In genomic region chr9:2158111-2158610, GRCh38 we compare ENCODE assay signal across 8 cellular contexts.
DNase-seq lines count a peak whose midpoint lies in the region; ATAC-seq, FAIRE-seq and TF ChIP-seq lines count a peak whose summit lies in the region.

No MANE protein-coding gene starts in this region.

- H3K4me1 ChIP-seq in SJCRH30 (peaks cover 3% of the 10 kb centered on the region; the same call in 1 of the 2 replicates), skeletal muscle satellite cell (ENCODE audit: control insufficient read depth, insufficient read depth, low read length) (peaks cover 28% of the 10 kb centered on the region)

- H3K4me1 Mint-ChIP-seq in Calu3 (ENCODE audit: low read depth, unreplicated experiment): peaks cover 28% of the 10 kb centered on the region

- no peaks in the 10 kb centered on the region for H3K9me3 Mint-ChIP-seq in Calu3 (ENCODE audit: low read depth, unreplicated experiment)

- peak overlapping the region; percentile 96 for H3K4me2 ChIP-seq in skeletal muscle satellite cell (ENCODE audit: low read length)

- no peak for TF ChIP-seq CTCF in Calu3 (IDR thresholded peaks at IDR 0.05; ENCODE audit: unreplicated experiment)
- TF ChIP-seq CTCF in brain microvascular endothelial cell (IDR thresholded peaks at IDR 0.05; ENCODE audit: low read depth, low read length, missing control alignments): peak; percentile 23

- peak overlapping the region; percentile 70 for H3K4me3 Mint-ChIP-seq in Calu3 (ENCODE audit: low read depth, unreplicated experiment)

- CTCF ChIA-PET in Calu3 (lab: Charles Lee): interaction anchor here (0.7 to 0.9 kb wide), 2 partner anchors 23 to 125 kb away, joined by 3 to 5 read pairs; no protein-coding TSS in a partner anchor

- no peaks in the 10 kb centered on the region for H3K27me3 ChIP-seq in SJCRH30
- no peaks in the 10 kb centered on the region for H3K27me3 ChIP-seq in brain microvascular endothelial cell (replicated peaks)
- no peaks in the 10 kb centered on the region for H3K27me3 ChIP-seq in skeletal muscle satellite cell (ENCODE audit: control insufficient read depth, insufficient read depth, low read length)

- H3K27me3 Mint-ChIP-seq in Calu3 (ENCODE audit: unreplicated experiment): no peaks in the 10 kb centered on the region

- peak overlapping the region; percentile 61 for H3K4me3 ChIP-seq in SJCRH30
- peak overlapping the region; percentile 59 for H3K4me3 ChIP-seq in brain microvascular endothelial cell (ENCODE audit: low read depth, low read length)
- H3K4me3 ChIP-seq in skeletal muscle satellite cell (ENCODE audit: low read length): peak overlapping the region; percentile 69

- peak overlapping the region; percentile 88 for H3K27ac Mint-ChIP-seq in Calu3 (ENCODE audit: unreplicated experiment)

- FAIRE-seq in HTR-8/SVneo (lab: Jason Lieb, UNC): no peak

- H3K27ac ChIP-seq in SJCRH30: peak overlapping the region; percentile 78
- H3K27ac ChIP-seq in brain microvascular endothelial cell: peak overlapping the region; percentile 54

- in situ Hi-C loops in brain microvascular endothelial cell (cut with HindIII; ENCODE audit: low pct_ligation_motif_present, low sequenced_read_pairs): no loop called here

- peak; percentile 20 for DNase-seq in Calu3
- peak; percentile 35 for DNase-seq in HTR-8/SVneo (ENCODE audit: insufficient read length, low spot score)
- peak; percentile 47 to 70 for DNase-seq in SJCRH30
- peak; percentile 52 for DNase-seq in brain microvascular endothelial cell
- DNase-seq in iPS-NIHi11 (ENCODE audit: low spot score): peak; percentile 48
- DNase-seq in NCI-H2029 (lab: John Stamatoyannopoulos, UW): no peak

- H3K9ac ChIP-seq in skeletal muscle satellite cell (ENCODE audit: low read depth, low read length): peak overlapping the region; percentile 78

- H3K9me3 ChIP-seq in SJCRH30 (replicated peaks): no peaks in the 10 kb centered on the region
- H3K9me3 ChIP-seq in skeletal muscle satellite cell (replicated peaks; ENCODE audit: low read length): no peaks in the 10 kb centered on the region

- peak; percentile 50 for ATAC-seq in GM21390 (IDR thresholded peaks at IDR 0.05; ENCODE audit: unreplicated experiment)

- H3K36me3 ChIP-seq in SJCRH30: no peaks in the 10 kb centered on the region; the same call in 1 of the 2 replicates
- H3K36me3 ChIP-seq in brain microvascular endothelial cell (replicated peaks): no peaks in the 10 kb centered on the region
- H3K36me3 ChIP-seq in skeletal muscle satellite cell (ENCODE audit: insufficient read depth, low read length): peaks cover 4% of the 10 kb centered on the region

- intact Hi-C loops in Calu3 (cut with micrococcal nuclease; ENCODE audit: unreplicated experiment): loop anchor here (5.0 kb wide), 1 partner anchor 84 kb away; no protein-coding TSS in a partner anchor

- BruUV-seq in Calu3 (replicated peaks; lab: Mats Ljungman, UMichigan): no TSS peak

- H3K36me3 Mint-ChIP-seq in Calu3 (ENCODE audit: insufficient read depth, unreplicated experiment): peaks cover 12% of the 10 kb centered on the region
